ENCODE assay signal across 10 cellular contexts in genomic region chr10:69789164-69789576, GRCh38. TPM values are rescaled to one million over a fixed set of nuclear protein-coding genes. Genes with fewer than 3 reads are reported as not detected.
DNase-seq lines count a peak whose midpoint lies in the region; ATAC-seq and TF ChIP-seq lines count a peak whose summit lies in the region.
"Had no signal": no experiment of that assay in that cellular context is flagged by ENCODE, and none has a peak within 500 bp of the region (broad histone marks: within the 10 kb centered on the region; RNA-seq: fewer than 3 reads in every experiment).

No MANE protein-coding gene starts in this region.

- no peak overlapping the region for H3K9ac ChIP-seq in OCI-LY1 (ENCODE audit: low read length)

- H3K4me1 ChIP-seq in OCI-LY1 (ENCODE audit: insufficient read depth, low read length, severe bottlenecking), result no peaks in the 10 kb centered on the region

- H3K9me2 ChIP-seq in OCI-LY1 (ENCODE audit: low read depth, low read length), result no peaks in the 10 kb centered on the region

- no peaks in the 10 kb centered on the region for H3K4me1 Mint-ChIP-seq in T-cell

- H3K4me3 Mint-ChIP-seq in T-cell, result no peak overlapping the region

- H3K27ac ChIP-seq in OCI-LY1 (ENCODE audit: low read depth, low read length, poor library complexity, severe bottlenecking), result no peak overlapping the region

- H4K20me1 ChIP-seq in OCI-LY1 (ENCODE audit: insufficient read depth, low read length), result no peaks in the 10 kb centered on the region

- DNase-seq in GM10248 (ENCODE audit: extremely low spot score) (no peak), fibroblast of mammary gland (ENCODE audit: low read depth) (no peak), retinal pigment epithelial cell (ENCODE audit: low read depth) (no peak), T-cell (no peak), DMS79 treated with DMSO at 0.1 percent for 48 hours (lab: John Stamatoyannopoulos, UW) (no peak)
- DNase-seq: activated effector memory CD4-positive, alpha-beta T cell treated with Interleukin-2 at 50 U/mL for 16 hours; NCI-H1417 treated with DMSO at 0.1 percent for 48 hours had no signal

- H3F3A ChIP-seq in OCI-LY1 (ENCODE audit: insufficient read depth, low read length), result no peaks in the 10 kb centered on the region

- no peaks in the 10 kb centered on the region for H3K36me3 Mint-ChIP-seq in T-cell

- H3K4me3 ChIP-seq in OCI-LY1 (ENCODE audit: low read depth, low read length, poor library complexity, severe bottlenecking) (no peak overlapping the region), fibroblast of mammary gland (ENCODE audit: control insufficient read depth, low read depth, low read length) (no peak overlapping the region), retinal pigment epithelial cell (ENCODE audit: low read length) (no peak overlapping the region)

- H3K9me3 Mint-ChIP-seq in T-cell, result peaks cover 0 to under 1% (median 0%) of the 10 kb centered on the region in 3 donors

- peak; percentile 28 for TF ChIP-seq CTCF in GM10248 (IDR thresholded peaks at IDR 0.05; ENCODE audit: control extremely low read depth, extremely low read depth, low read depth, missing control alignments)
- TF ChIP-seq CTCF in OCI-LY1 (IDR thresholded peaks at IDR 0.05; ENCODE audit: low read length), result peak; percentile 63
- TF ChIP-seq CTCF in fibroblast of mammary gland (conservative IDR thresholded peaks at IDR 0.05; ENCODE audit: control insufficient read depth, insufficient read depth, low read depth, low read length), result peak; percentile 80
- peak; percentile 76 for TF ChIP-seq CTCF in retinal pigment epithelial cell (conservative IDR thresholded peaks at IDR 0.05; ENCODE audit: low read depth, low read length)

- H3K27me3 Mint-ChIP-seq in T-cell, result peaks cover 13 to 15% of the 10 kb centered on the region in 2 donors

- H3K27me3 ChIP-seq in OCI-LY1 (ENCODE audit: insufficient read depth, low read length), result no peaks in the 10 kb centered on the region

- no peaks in the 10 kb centered on the region for H3K79me2 ChIP-seq in OCI-LY1 (ENCODE audit: insufficient read depth, low read length)

- H3K4me2 ChIP-seq in OCI-LY1 (ENCODE audit: low read length), result no peak overlapping the region

- no peaks in the 10 kb centered on the region for H3K9me3 ChIP-seq in OCI-LY1 (ENCODE audit: low read length)

- POLR2A ChIA-PET in GM10248 (lab: Yijun Ruan, JAX) (no interaction called here), T-cell (lab: Charles Lee) (no interaction called here)

- no peak for ATAC-seq in GM19023 (IDR thresholded peaks at IDR 0.05; ENCODE audit: unreplicated experiment)
- no peak for ATAC-seq in GM18517 (IDR thresholded peaks at IDR 0.05; ENCODE audit: unreplicated experiment)
- ATAC-seq in T-cell (replicated peaks in 1 of 4), result no peak

- CTCF ChIA-PET in GM10248 (lab: Yijun Ruan, JAX) (interaction anchor here (1.2 to 1.3 kb wide), 2 partner anchors 8 to 18 kb away, joined by 4 read pairs; no protein-coding TSS in a partner anchor), T-cell (lab: Charles Lee) (no interaction called here)

- H2AFZ ChIP-seq in OCI-LY1 (ENCODE audit: low read length), result no peak overlapping the region

- H3K27ac Mint-ChIP-seq in T-cell, result no peak overlapping the region

- H3K36me3 ChIP-seq in OCI-LY1 (ENCODE audit: insufficient read depth, low read length), result no peaks in the 10 kb centered on the region

RNA-seq across cellular contexts. Expression of gene COL13A1, which starts 12.5 kb away (rescaled TPM):
- total RNA-seq in T-cell, result under 1 TPM in 1 of 5 donors, not detected in 4; 0.09 TPM

Comparison
In these comparisons a context has a peak if more than half of its experiments do, and no peak if none do; other contexts are left out.
1. CTCF ChIP-seq: peak in every context shown above with its lines; median percentile 80 in fibroblast of mammary gland; 76 in retinal pigment epithelial cell; 63 in OCI-LY1; 28 in GM10248.